ENCODE assay signal across 17 cellular contexts in genomic region chr4:36638273-36638811, GRCh38.
"Had no signal": no experiment of that assay in that cellular context is flagged by ENCODE, and none has a peak within 500 bp of the region (broad histone marks: within the 10 kb centered on the region; RNA-seq: fewer than 3 reads in every experiment).

No MANE protein-coding gene starts in this region.

- FAIRE-seq: colon had no signal

- H3K36me3 ChIP-seq: heart right ventricle, right atrium auricular region, sigmoid colon had no signal

- H3K27ac Mint-ChIP-seq: dendritic cell treated with granulocyte-macrophage colony-stimulating factor and Interleukin-4, amounts not matched to agents 40 ng/mL and 50 ng/mL, for 4 days; effector memory CD8-positive, alpha-beta T cell; immature natural killer cell had no signal

- H3K4me1 ChIP-seq: foreskin keratinocyte, heart right ventricle, right atrium auricular region had no signal

- H3K9me3 ChIP-seq: heart right ventricle, right atrium auricular region, sigmoid colon had no signal

- H3K4me3 ChIP-seq: heart right ventricle, right atrium auricular region, sigmoid colon, skin epidermis had no signal

- H3K36me3 Mint-ChIP-seq: immature natural killer cell; naive thymus-derived CD8-positive, alpha-beta T cell had no signal

- H3K27me3 Mint-ChIP-seq: dendritic cell treated with granulocyte-macrophage colony-stimulating factor and Interleukin-4, amounts not matched to agents 40 ng/mL and 50 ng/mL, for 4 days; effector memory CD8-positive, alpha-beta T cell had no signal

- H3K27me3 ChIP-seq: foreskin keratinocyte, heart right ventricle, right atrium auricular region, sigmoid colon had no signal

- H3K27ac ChIP-seq: foreskin keratinocyte, heart right ventricle, right atrium auricular region, sigmoid colon, skin epidermis had no signal

- H3K4me1 Mint-ChIP-seq: immature natural killer cell had no signal

- H3K4me3 Mint-ChIP-seq: dendritic cell treated with granulocyte-macrophage colony-stimulating factor and Interleukin-4, amounts not matched to agents 40 ng/mL and 50 ng/mL, for 4 days; effector memory CD8-positive, alpha-beta T cell; immature natural killer cell had no signal

- H3K9me3 Mint-ChIP-seq: dendritic cell treated with granulocyte-macrophage colony-stimulating factor and Interleukin-4, amounts not matched to agents 40 ng/mL and 50 ng/mL, for 4 days; effector memory CD8-positive, alpha-beta T cell had no signal

- DNase-seq: cerebellar nuclear complex; effector memory CD8-positive, alpha-beta T cell; foreskin keratinocyte; heart right ventricle; immature natural killer cell; left colon; mesendoderm; posterior cingulate gyrus; sigmoid colon; stimulated activated CD4-positive, alpha-beta T cell treated with anti-CD3 and anti-CD28 coated beads, Interleukin-12 subunit alpha, Interleukin-12 subunit beta, amount 100 ng/mL, for 4 hours; stimulated activated naive CD4-positive, alpha-beta T cell treated with Interleukin-2 at 50 U/mL for 16 hours; trophoblast cell had no signal

- ATAC-seq: effector memory CD8-positive, alpha-beta T cell; foreskin keratinocyte; heart right ventricle; left colon had no signal
